ENCODE assay signal across 22 cellular contexts in the genomic region with DNA sequence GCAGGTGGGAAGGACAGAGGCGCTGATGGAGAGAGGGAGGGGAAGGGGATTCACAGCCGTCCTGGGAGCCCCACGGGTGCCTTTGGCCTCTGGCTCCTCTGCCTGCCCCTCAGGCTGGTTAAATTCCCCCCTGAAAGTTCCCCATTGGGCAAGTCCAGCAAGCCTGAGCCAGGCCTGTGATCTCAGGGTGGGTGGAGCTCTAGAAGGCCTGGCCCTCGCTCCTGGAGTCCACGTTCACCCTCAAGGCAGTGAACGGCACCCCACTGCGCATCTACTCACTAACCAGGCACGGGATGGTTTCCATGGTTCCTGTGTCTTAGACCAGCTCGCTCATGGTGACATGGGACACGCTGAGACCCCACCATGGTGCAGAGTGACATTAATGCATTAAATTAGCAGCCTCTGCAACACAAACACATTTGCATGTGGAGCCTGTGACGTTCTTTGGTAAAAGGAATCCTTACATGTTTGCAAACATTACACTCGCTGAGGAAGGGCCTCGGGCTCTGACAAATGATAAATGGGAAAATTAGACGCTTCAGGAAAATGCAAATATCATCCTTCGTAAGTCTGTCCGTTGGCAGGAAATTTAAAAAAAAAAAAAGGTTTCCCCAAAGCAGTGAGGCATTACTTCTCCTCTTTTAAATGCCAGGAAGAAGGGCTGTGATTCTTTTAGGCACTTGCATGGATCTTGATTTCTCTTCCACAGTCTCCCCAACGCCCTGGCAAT.
DNase-seq lines count a peak whose midpoint lies in the region; ATAC-seq and TF ChIP-seq lines count a peak whose summit lies in the region.
"Had no signal": no experiment of that assay in that cellular context is flagged by ENCODE, and none has a peak within 500 bp of the region (broad histone marks: within the 10 kb centered on the region; RNA-seq: fewer than 3 reads in every experiment).

No MANE protein-coding gene starts in this region.

- no peaks in the 10 kb centered on the region for H3K9me3 ChIP-seq in BLaER1 treated with 17β-estradiol and CSF1 and Interleukin-3, amounts not matched to agents 10 nM and 100 nM (replicated peaks in 1 of 11)
- no peaks in the 10 kb centered on the region for H3K9me3 ChIP-seq in gastroesophageal sphincter
- H3K9me3 ChIP-seq: colonic mucosa, psoas muscle, tibial artery had no signal

- H3K4me2 ChIP-seq in BLaER1 treated with 17β-estradiol and CSF1 and Interleukin-3, amounts not matched to agents 10 nM and 100 nM = peak overlapping the region; percentile 56 to 90 (median 74)

- no peaks in the 10 kb centered on the region for H4K20me1 ChIP-seq in BLaER1 treated with 17β-estradiol and CSF1 and Interleukin-3, amounts not matched to agents 10 nM and 100 nM

- no peak overlapping the region for H3K4me3 ChIP-seq in BLaER1 treated with 17β-estradiol and CSF1 and Interleukin-3, amounts not matched to agents 10 nM and 100 nM
- no peak overlapping the region for H3K4me3 ChIP-seq in gastroesophageal sphincter
- H3K4me3 ChIP-seq: colonic mucosa, psoas muscle, tibial artery had no signal

- H3K4me3 Mint-ChIP-seq in osteocyte (ENCODE audit: unreplicated experiment) = peak overlapping the region; percentile 10
- no peak overlapping the region for H3K4me3 Mint-ChIP-seq in activated T-helper 2 cell treated with anti-CD3 and anti-CD28 coated beads, Interferon-gamma antibody, Interleukin-2, Interleukin-4, amounts not matched to agents 10 μg/mL and 5 μg/mL and 100 μg/mL, durations not matched to agents 14 hours and 24 hours and 36 hours (ENCODE audit: low read depth)
- H3K4me3 Mint-ChIP-seq: activated CD4-positive, alpha-beta T cell treated with anti-CD3 and anti-CD28 coated beads for 36 hours; activated T-cell treated with anti-CD3 and anti-CD28 coated beads, Interleukin-2, amount 50 U/mL, for 24 hours; effector memory CD8-positive, alpha-beta T cell; memory B cell; naive thymus-derived CD4-positive, alpha-beta T cell; stimulated activated naive CD8-positive, alpha-beta T cell treated with anti-CD3 and anti-CD28 coated beads, Interleukin-15, Interleukin-2, amounts not matched to agents 100 ng/mL and 50 ng/mL, for 24 hours had no signal

- no peak for TF ChIP-seq CTCF in gastroesophageal sphincter (IDR thresholded peaks at IDR 0.05)
- no peak for TF ChIP-seq CTCF in osteocyte (IDR thresholded peaks at IDR 0.05)

- no peak for TF ChIP-seq POLR2A in gastroesophageal sphincter (IDR thresholded peaks at IDR 0.05)

- no peaks in the 10 kb centered on the region for H3K9me3 Mint-ChIP-seq in osteocyte (ENCODE audit: unreplicated experiment)
- no peaks in the 10 kb centered on the region for H3K9me3 Mint-ChIP-seq in activated T-helper 2 cell treated with anti-CD3 and anti-CD28 coated beads, Interferon-gamma antibody, Interleukin-2, Interleukin-4, amounts not matched to agents 10 μg/mL and 5 μg/mL and 100 μg/mL, durations not matched to agents 14 hours and 24 hours and 36 hours
- H3K9me3 Mint-ChIP-seq: activated T-cell treated with anti-CD3 and anti-CD28 coated beads, Interleukin-2, amount 50 U/mL, for 24 hours; effector memory CD8-positive, alpha-beta T cell; memory B cell; naive thymus-derived CD4-positive, alpha-beta T cell; stimulated activated naive CD8-positive, alpha-beta T cell treated with anti-CD3 and anti-CD28 coated beads, Interleukin-15, Interleukin-2, amounts not matched to agents 100 ng/mL and 50 ng/mL, for 24 hours had no signal

- no peaks in the 10 kb centered on the region for H3K36me3 Mint-ChIP-seq in osteocyte (ENCODE audit: unreplicated experiment)
- H3K36me3 Mint-ChIP-seq in activated T-helper 2 cell treated with anti-CD3 and anti-CD28 coated beads, Interferon-gamma antibody, Interleukin-2, Interleukin-4, amounts not matched to agents 10 μg/mL and 5 μg/mL and 100 μg/mL, durations not matched to agents 14 hours and 24 hours and 36 hours (ENCODE audit: low read depth) = no peaks in the 10 kb centered on the region
- H3K36me3 Mint-ChIP-seq: memory B cell; naive thymus-derived CD4-positive, alpha-beta T cell had no signal

- ATAC-seq in gastroesophageal sphincter = no peak
- ATAC-seq in HG03432 (IDR thresholded peaks at IDR 0.05; ENCODE audit: unreplicated experiment) = no peak
- ATAC-seq: activated CD4-positive, alpha-beta T cell treated with anti-CD3 and anti-CD28 coated beads for 36 hours; effector memory CD8-positive, alpha-beta T cell; naive thymus-derived CD4-positive, alpha-beta T cell; psoas muscle had no signal

- no peak for TF ChIP-seq EP300 in gastroesophageal sphincter (IDR thresholded peaks at IDR 0.05)

- WGBS in gastroesophageal sphincter (ENCODE audit: low coverage in 1 of 2), 2 donors = 73 to 81% methylated on average over 8 to 9 of the region's 17 CpGs

- no peak overlapping the region for H3K9ac ChIP-seq in BLaER1 treated with 17β-estradiol and CSF1 and Interleukin-3, amounts not matched to agents 10 nM and 100 nM

- peaks cover 22 to 31% (median 27%) of the 10 kb centered on the region in 10 experiments for H3K4me1 ChIP-seq in BLaER1 treated with 17β-estradiol and CSF1 and Interleukin-3, amounts not matched to agents 10 nM and 100 nM
- peaks cover 0 to 18% (median 4%) of the 10 kb centered on the region in 3 donors for H3K4me1 ChIP-seq in gastroesophageal sphincter
- H3K4me1 ChIP-seq: colonic mucosa, psoas muscle had no signal

- peak overlapping the region in 2 of 11 experiments; percentile 17 to 22; a peak in 3 of 22 replicates for H3K27ac ChIP-seq in BLaER1 treated with 17β-estradiol and CSF1 and Interleukin-3, amounts not matched to agents 10 nM and 100 nM
- H3K27ac ChIP-seq in gastroesophageal sphincter = peak overlapping the region in 3 of 4 donors; percentile 9 to 33 (median 26)
- H3K27ac ChIP-seq: colonic mucosa, psoas muscle, tibial artery had no signal

- H3K4me1 Mint-ChIP-seq in osteocyte (ENCODE audit: unreplicated experiment) = peaks cover 26% of the 10 kb centered on the region
- no peaks in the 10 kb centered on the region for H3K4me1 Mint-ChIP-seq in activated T-helper 2 cell treated with anti-CD3 and anti-CD28 coated beads, Interferon-gamma antibody, Interleukin-2, Interleukin-4, amounts not matched to agents 10 μg/mL and 5 μg/mL and 100 μg/mL, durations not matched to agents 14 hours and 24 hours and 36 hours (ENCODE audit: low read depth)
- H3K4me1 Mint-ChIP-seq: activated CD4-positive, alpha-beta T cell treated with anti-CD3 and anti-CD28 coated beads for 36 hours had no signal

- intact Hi-C loops in activated T-helper 2 cell treated with anti-CD3 and anti-CD28 coated beads, Interferon-gamma antibody, Interleukin-2, Interleukin-4, amounts not matched to agents 10 μg/mL and 5 μg/mL and 100 μg/mL, durations not matched to agents 14 hours and 24 hours and 36 hours (cut with micrococcal nuclease) = no loop called here

- no peaks in the 10 kb centered on the region for H3K36me3 ChIP-seq in BLaER1 treated with 17β-estradiol and CSF1 and Interleukin-3, amounts not matched to agents 10 nM and 100 nM
- no peaks in the 10 kb centered on the region for H3K36me3 ChIP-seq in gastroesophageal sphincter
- H3K36me3 ChIP-seq: colonic mucosa, tibial artery had no signal

- peaks cover 41% of the 10 kb centered on the region for H3K27me3 Mint-ChIP-seq in osteocyte (ENCODE audit: unreplicated experiment)
- peaks cover 8% of the 10 kb centered on the region for H3K27me3 Mint-ChIP-seq in activated T-helper 2 cell treated with anti-CD3 and anti-CD28 coated beads, Interferon-gamma antibody, Interleukin-2, Interleukin-4, amounts not matched to agents 10 μg/mL and 5 μg/mL and 100 μg/mL, durations not matched to agents 14 hours and 24 hours and 36 hours (ENCODE audit: low read depth)

- peak; percentile 77 for DNase-seq in NCI-H526 treated with DMSO at 0.1 percent for 48 hours (lab: John Stamatoyannopoulos, UW)
- no peak for DNase-seq in osteocyte (ENCODE audit: extremely low spot score, unreplicated experiment)
- no peak for DNase-seq in HUDEP-2 (lab: John Stamatoyannopoulos, UW; ENCODE audit: unreplicated experiment in 76 of 76)
- no peak for DNase-seq in activated T-helper 2 cell treated with anti-CD3 and anti-CD28 coated beads, Interferon-gamma antibody, Interleukin-2, Interleukin-4, amounts not matched to agents 10 μg/mL and 5 μg/mL and 100 μg/mL, durations not matched to agents 14 hours and 24 hours and 36 hours (ENCODE audit: low spot score)
- no peak for DNase-seq in SW480 (ENCODE audit: low spot score)
- DNase-seq: activated CD8-positive, alpha-beta memory T cell treated with anti-CD3 and anti-CD28 coated beads for 24 hours; activated naive CD4-positive, alpha-beta T cell; activated T-cell treated with anti-CD3 and anti-CD28 coated beads, Interleukin-2, amount 50 U/mL, for 24 hours; amniotic stem cell; colonic mucosa; effector memory CD8-positive, alpha-beta T cell; KG1; naive thymus-derived CD4-positive, alpha-beta T cell; small intestine had no signal

- H3K27me3 ChIP-seq in BLaER1 treated with 17β-estradiol and CSF1 and Interleukin-3, amounts not matched to agents 10 nM and 100 nM = no peaks in the 10 kb centered on the region
- no peaks in the 10 kb centered on the region for H3K27me3 ChIP-seq in gastroesophageal sphincter
- H3K27me3 ChIP-seq: colonic mucosa had no signal

- H3K27ac Mint-ChIP-seq in osteocyte (ENCODE audit: unreplicated experiment) = peak overlapping the region; percentile 85
- no peak overlapping the region for H3K27ac Mint-ChIP-seq in activated T-helper 2 cell treated with anti-CD3 and anti-CD28 coated beads, Interferon-gamma antibody, Interleukin-2, Interleukin-4, amounts not matched to agents 10 μg/mL and 5 μg/mL and 100 μg/mL, durations not matched to agents 14 hours and 24 hours and 36 hours
- H3K27ac Mint-ChIP-seq: activated CD4-positive, alpha-beta T cell treated with anti-CD3 and anti-CD28 coated beads for 36 hours; activated T-cell treated with anti-CD3 and anti-CD28 coated beads, Interleukin-2, amount 50 U/mL, for 24 hours; effector memory CD8-positive, alpha-beta T cell; naive thymus-derived CD4-positive, alpha-beta T cell; stimulated activated naive CD8-positive, alpha-beta T cell treated with anti-CD3 and anti-CD28 coated beads, Interleukin-15, Interleukin-2, amounts not matched to agents 100 ng/mL and 50 ng/mL, for 24 hours had no signal
